11 cellular contexts compared by ENCODE assay signal in the genomic region with DNA sequence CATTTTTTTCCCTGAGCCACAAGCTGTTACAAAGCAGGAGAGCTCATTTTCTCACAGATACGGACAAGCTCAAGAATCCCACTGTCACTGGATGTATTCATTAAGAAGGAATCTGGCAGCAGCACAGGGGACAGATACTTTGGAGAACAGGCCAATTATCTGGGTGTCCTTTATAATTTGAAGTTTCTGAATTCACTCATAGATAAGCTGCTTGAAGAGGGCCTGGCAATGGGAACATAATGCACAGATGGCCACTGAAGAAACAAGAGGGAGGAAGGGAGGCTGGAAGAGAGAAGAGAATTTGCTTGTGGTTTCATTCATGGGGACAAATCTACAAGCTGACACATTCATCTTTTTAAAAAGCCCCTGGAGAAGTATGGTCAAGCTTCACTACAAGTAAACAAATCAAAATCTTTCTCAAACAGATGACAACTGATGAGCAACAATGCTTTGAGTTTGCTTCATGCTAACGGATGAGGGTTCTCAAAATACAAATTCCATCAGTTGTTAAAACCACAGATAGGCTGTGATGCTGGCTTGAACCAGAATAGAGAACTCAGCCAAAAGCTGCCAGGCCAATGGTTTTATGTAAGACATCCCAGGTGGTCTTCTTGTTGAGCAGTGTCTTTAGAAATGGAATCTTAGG. TPM values are rescaled to one million over a fixed set of nuclear protein-coding genes. Genes with fewer than 3 reads are reported as not detected.
DNase-seq lines count a peak whose midpoint lies in the region; ATAC-seq and FAIRE-seq lines count a peak whose summit lies in the region.
"Had no signal": no experiment of that assay in that cellular context is flagged by ENCODE, and none has a peak within 500 bp of the region (broad histone marks: within the 10 kb centered on the region; RNA-seq: fewer than 3 reads in every experiment).

No MANE protein-coding gene starts in this region.

- FAIRE-seq in RCC 7860 (lab: Jason Lieb, UNC), result no peak
- FAIRE-seq: keratinocyte had no signal

- H3K36me3 Mint-ChIP-seq in activated CD8-positive, alpha-beta memory T cell treated with anti-CD3 and anti-CD28 coated beads, Interleukin-2, amount 10 ng/mL, durations not matched to agents 7 days and 5 days, result peaks cover 61% of the 10 kb centered on the region
- peaks cover 42 to 59% of the 10 kb centered on the region in 2 donors for H3K36me3 Mint-ChIP-seq in stimulated activated naive B cell treated with anti-CD40 and anti-IgM and Interleukin-4, amounts not matched to agents 10 μg/mL and 1 μg/mL and 100 μg/mL, for 72 hours

- ATAC-seq in activated CD8-positive, alpha-beta memory T cell treated with anti-CD3 and anti-CD28 coated beads, Interleukin-2, amount 10 ng/mL, durations not matched to agents 7 days and 5 days, result no peak
- peak; percentile 39 to 70 for ATAC-seq in left cardiac atrium
- ATAC-seq in stimulated activated naive B cell treated with anti-CD40 and anti-IgM and Interleukin-4, amounts not matched to agents 10 μg/mL and 1 μg/mL and 100 μg/mL, for 72 hours (replicated peaks), result no peak
- ATAC-seq in GM19023 (IDR thresholded peaks at IDR 0.05; ENCODE audit: unreplicated experiment), result no peak

- H3K4me1 Mint-ChIP-seq in activated CD8-positive, alpha-beta memory T cell treated with anti-CD3 and anti-CD28 coated beads, Interleukin-2, amount 10 ng/mL, durations not matched to agents 7 days and 5 days, result peaks cover 85% of the 10 kb centered on the region
- peaks cover 59 to 95% of the 10 kb centered on the region in 2 donors for H3K4me1 Mint-ChIP-seq in stimulated activated naive B cell treated with anti-CD40 and anti-IgM and Interleukin-4, amounts not matched to agents 10 μg/mL and 1 μg/mL and 100 μg/mL, for 72 hours

- H3K4me3 Mint-ChIP-seq in activated CD8-positive, alpha-beta memory T cell treated with anti-CD3 and anti-CD28 coated beads, Interleukin-2, amount 10 ng/mL, durations not matched to agents 7 days and 5 days, result no peak overlapping the region
- peak overlapping the region; percentile 43 to 59 for H3K4me3 Mint-ChIP-seq in stimulated activated naive B cell treated with anti-CD40 and anti-IgM and Interleukin-4, amounts not matched to agents 10 μg/mL and 1 μg/mL and 100 μg/mL, for 72 hours

- no peak for DNase-seq in activated CD8-positive, alpha-beta memory T cell treated with anti-CD3 and anti-CD28 coated beads, Interleukin-2, amount 10 ng/mL, durations not matched to agents 7 days and 5 days
- DNase-seq in activated CD8-positive, alpha-beta memory T cell treated with anti-CD3 and anti-CD28 coated beads, Interleukin-2, amount 50 U/mL, for 48 hours, result no peak
- DNase-seq in RCC 7860 (ENCODE audit: low spot score), result peak; percentile 53
- DNase-seq in left cardiac atrium, result no peak
- DNase-seq in stimulated activated naive B cell treated with anti-CD40 and anti-IgM and Interleukin-4, amounts not matched to agents 10 μg/mL and 1 μg/mL and 100 μg/mL, for 72 hours, result no peak
- DNase-seq in activated CD8-positive, alpha-beta memory T cell treated with anti-CD3 and anti-CD28 coated beads for 24 hours, result no peak
- DNase-seq in NCI-H2107 treated with DMSO at 0.1 percent for 48 hours (lab: John Stamatoyannopoulos, UW; ENCODE audit: unreplicated experiment), result no peak
- DNase-seq: Kasumi-1, WERI-Rb-1 had no signal

- H3K27me3 Mint-ChIP-seq in activated CD8-positive, alpha-beta memory T cell treated with anti-CD3 and anti-CD28 coated beads, Interleukin-2, amount 10 ng/mL, durations not matched to agents 7 days and 5 days, result no peaks in the 10 kb centered on the region
- H3K27me3 Mint-ChIP-seq in stimulated activated naive B cell treated with anti-CD40 and anti-IgM and Interleukin-4, amounts not matched to agents 10 μg/mL and 1 μg/mL and 100 μg/mL, for 72 hours, result no peaks in the 10 kb centered on the region

- CTCF ChIA-PET in activated CD8-positive, alpha-beta memory T cell treated with anti-CD3 and anti-CD28 coated beads, Interleukin-2, amount 10 ng/mL, durations not matched to agents 7 days and 5 days (lab: Charles Lee), result interaction anchor here (0.7 to 2.3 kb wide), 5 partner anchors 11 to 188 kb away, joined by 3 to 16 read pairs (median 4); a partner anchor contains a TSS

- intact Hi-C loops in left cardiac atrium (cut with DNase I), result no loop called here

- H3K9me3 Mint-ChIP-seq in activated CD8-positive, alpha-beta memory T cell treated with anti-CD3 and anti-CD28 coated beads, Interleukin-2, amount 10 ng/mL, durations not matched to agents 7 days and 5 days (ENCODE audit: low read depth), result no peaks in the 10 kb centered on the region
- H3K9me3 Mint-ChIP-seq in stimulated activated naive B cell treated with anti-CD40 and anti-IgM and Interleukin-4, amounts not matched to agents 10 μg/mL and 1 μg/mL and 100 μg/mL, for 72 hours, result peaks cover 0 to 3% of the 10 kb centered on the region in 2 donors

- peak overlapping the region; percentile 18 for H3K27ac Mint-ChIP-seq in activated CD8-positive, alpha-beta memory T cell treated with anti-CD3 and anti-CD28 coated beads, Interleukin-2, amount 10 ng/mL, durations not matched to agents 7 days and 5 days
- H3K27ac Mint-ChIP-seq in stimulated activated naive B cell treated with anti-CD40 and anti-IgM and Interleukin-4, amounts not matched to agents 10 μg/mL and 1 μg/mL and 100 μg/mL, for 72 hours, result peak overlapping the region; percentile 79

RNA-seq across cellular contexts. Expression of a gene that starts 11.9 kb away (rescaled TPM):
- 100 to 1,000 TPM; 118 to 143 TPM for total RNA-seq in activated CD8-positive, alpha-beta memory T cell treated with anti-CD3 and anti-CD28 coated beads, Interleukin-2, amount 10 ng/mL, durations not matched to agents 7 days and 5 days
- 10 to 100 TPM; 10.1 to 11.6 TPM for total RNA-seq in left cardiac atrium

RNA-seq across cellular contexts. Expression of a gene that starts 59.3 kb away (rescaled TPM):
- total RNA-seq in activated CD8-positive, alpha-beta memory T cell treated with anti-CD3 and anti-CD28 coated beads, Interleukin-2, amount 10 ng/mL, durations not matched to agents 7 days and 5 days, result 10 to 100 TPM; 34.6 to 48.4 TPM
- 10 to 100 TPM; 48.0 to 58.1 TPM for total RNA-seq in left cardiac atrium

Comparison
In these comparisons a context has a peak if more than half of its experiments do, and no peak if none do; other contexts are left out.
1. ATAC-seq: peak in left cardiac atrium (2 of 2); none in activated CD8-positive, alpha-beta memory T cell treated with anti-CD3 and anti-CD28 coated beads, Interleukin-2, amount 10 ng/mL, durations not matched to agents 7 days and 5 days (single experiment), stimulated activated naive B cell treated with anti-CD40 and anti-IgM and Interleukin-4, amounts not matched to agents 10 μg/mL and 1 μg/mL and 100 μg/mL, for 72 hours (0 of 2) and GM19023 (single experiment).
2. RNA of a gene that starts 11.9 kb away (total RNA-seq): 118 to 143 TPM in activated CD8-positive, alpha-beta memory T cell treated with anti-CD3 and anti-CD28 coated beads, Interleukin-2, amount 10 ng/mL, durations not matched to agents 7 days and 5 days; 10.1 to 11.6 TPM in left cardiac atrium; every median in the first group is over 4 times any median in the second.